ENCODE assay signal across 34 cellular contexts in genomic region chr2:126817172-126817571, GRCh38.
"Had no signal": no experiment of that assay in that cellular context is flagged by ENCODE, and none has a peak within 500 bp of the region (broad histone marks: within the 10 kb centered on the region; RNA-seq: fewer than 3 reads in every experiment).

No MANE protein-coding gene starts in this region.

- H3K36me3 ChIP-seq: MG63 had no signal

- DNase-seq: Karpas-422, Kasumi-1, MG63, MM.1S, MV-4-11, NCI-H1048, NCI-H1092, NCI-H1092 treated with DMSO at 0.1 percent for 48 hours, NCI-H1105, NCI-H1105 treated with DMSO at 0.1 percent for 48 hours, NCI-H1417, NCI-H1417 treated with DMSO at 0.1 percent for 48 hours, NCI-H1436, NCI-H1436 treated with DMSO at 0.1 percent for 48 hours, NCI-H146, NCI-H1694, NCI-H1694 treated with DMSO at 0.1 percent for 48 hours, NCI-H187, NCI-H187 treated with DMSO at 0.1 percent for 48 hours, NCI-H1930, NCI-H2029, NCI-H2029 treated with DMSO at 0.1 percent for 48 hours, NCI-H2081, NCI-H2081 treated with DMSO at 0.1 percent for 48 hours, NCI-H2107, NCI-H2171, NCI-H2171 treated with DMSO at 0.1 percent for 48 hours, NCI-H2227 treated with DMSO at 0.1 percent for 48 hours, NCI-H226, NCI-H345, NCI-H446, NCI-H446 treated with DMSO at 0.1 percent for 48 hours, NCI-H510A had no signal

- H3K27ac ChIP-seq: KMS-11 had no signal

- H3K4me3 ChIP-seq: MG63 had no signal
